18 cellular contexts compared by ENCODE assay signal in the genomic region with DNA sequence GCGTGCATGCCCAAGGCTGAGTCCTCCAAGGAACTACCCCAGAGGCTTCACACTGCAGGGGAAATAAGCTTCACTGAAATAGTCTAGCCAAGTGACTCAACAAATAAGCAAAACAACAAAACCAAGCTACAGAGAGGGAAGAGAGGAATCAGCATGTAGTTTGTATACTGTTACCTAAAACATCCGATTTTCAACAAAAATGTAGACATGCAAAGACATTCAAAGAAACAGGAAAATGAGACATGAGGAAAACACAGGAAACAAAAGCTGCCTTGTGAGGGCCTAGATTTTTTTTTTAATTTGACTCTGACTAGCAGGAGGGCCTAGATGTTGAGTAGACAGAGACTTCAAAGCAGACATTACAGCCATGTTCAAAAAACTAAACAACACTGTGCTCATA. TPM values are rescaled to one million over a fixed set of nuclear protein-coding genes. Genes with fewer than 3 reads are reported as not detected.
A peak's percentile ranks its signal among the peaks of the same experiment; 100 is the strongest.
DNase-seq lines count a peak whose midpoint lies in the region; ATAC-seq and TF ChIP-seq lines count a peak whose summit lies in the region.
"Had no signal": no experiment of that assay in that cellular context is flagged by ENCODE, and none has a peak within 500 bp of the region (broad histone marks: within the 10 kb centered on the region; RNA-seq: fewer than 3 reads in every experiment).

No MANE protein-coding gene starts in this region.

- no peak overlapping the region for H3K4me3 Mint-ChIP-seq in T-helper 17 cell

- H3K4me1 Mint-ChIP-seq in T-helper 17 cell = peaks cover 3% of the 10 kb centered on the region

- in situ Hi-C loops in GM13976 (cut with MboI; ENCODE audit: low sequenced_read_pairs, unreplicated experiment) = no loop called here

- no peaks in the 10 kb centered on the region for H3F3A ChIP-seq in smooth muscle cell (ENCODE audit: low read depth)

- H2AFZ ChIP-seq in smooth muscle cell (ENCODE audit: low read depth) = peak overlapping the region; percentile 59
- H2AFZ ChIP-seq: PC-9 had no signal

- no peak overlapping the region for H3K4me2 ChIP-seq in smooth muscle cell
- H3K4me2 ChIP-seq: PC-9 had no signal

- no CpG with 5 or more reads among the region's 2 CpGs for WGBS in mesodermal cell (ENCODE audit: insufficient coverage in 2 of 2), 2 experiments
- 47% methylated on average over 2 of the region's 2 CpGs for WGBS in smooth muscle cell (ENCODE audit: low lambda C conversion rate)

- H3K27ac ChIP-seq in mesodermal cell (ENCODE audit: low read depth, low read length, severe bottlenecking) (peak overlapping the region; percentile 55), smooth muscle cell (ENCODE audit: low read depth) (peak overlapping the region; percentile 58)
- H3K27ac ChIP-seq: PC-9 had no signal

- no peaks in the 10 kb centered on the region for H4K20me1 ChIP-seq in smooth muscle cell (ENCODE audit: low read depth)

- no peak for DNase-seq in T-helper 17 cell
- peak; percentile 39 for DNase-seq in dermis blood vessel endothelial cell
- DNase-seq in smooth muscle cell (lab: John Stamatoyannopoulos, UW; ENCODE audit: unreplicated experiment) = no peak
- no peak for DNase-seq in GM13976 (ENCODE audit: low spot score)
- no peak for DNase-seq in activated CD8-positive, alpha-beta memory T cell treated with anti-CD3 and anti-CD28 coated beads, Interleukin-2, amount 50 U/mL, for 4 hours
- no peak for DNase-seq in hepatic stellate cell (ENCODE audit: low spot score)
- DNase-seq in DMS153 (lab: John Stamatoyannopoulos, UW) = no peak
- DNase-seq: ACHN, C1 segment of cervical spinal cord, DND-41, NCI-H1417, NCI-H187 treated with DMSO at 0.1 percent for 48 hours, NCI-H226, NCI-H526, PC-9 had no signal

- H3K4me1 ChIP-seq in mesodermal cell (ENCODE audit: control insufficient read depth, insufficient read depth, low read length, poor library complexity, severe bottlenecking) (peaks cover 8% of the 10 kb centered on the region), smooth muscle cell (ENCODE audit: low read depth) (no peaks in the 10 kb centered on the region)

- TF ChIP-seq CTCF in smooth muscle cell (IDR thresholded peaks at IDR 0.05; ENCODE audit: borderline replicate concordance, insufficient read depth, poor library complexity, severe bottlenecking) (no peak), GM13976 (IDR thresholded peaks at IDR 0.05; ENCODE audit: borderline replicate concordance, control extremely low read depth, extremely low read depth, insufficient read depth, missing control alignments) (no peak)

- no peaks in the 10 kb centered on the region for H3K9me3 ChIP-seq in T-helper 17 cell (ENCODE audit: control insufficient read depth, low read length, poor library complexity, severe bottlenecking)
- H3K9me3 ChIP-seq in mesodermal cell (ENCODE audit: control insufficient read depth, low read length) = peaks cover 5% of the 10 kb centered on the region
- H3K9me3 ChIP-seq in smooth muscle cell (replicated peaks; ENCODE audit: low read depth) = no peaks in the 10 kb centered on the region

- H3K36me3 ChIP-seq in mesodermal cell (ENCODE audit: control insufficient read depth, insufficient read depth, low read length) = no peaks in the 10 kb centered on the region
- no peaks in the 10 kb centered on the region for H3K36me3 ChIP-seq in smooth muscle cell (ENCODE audit: low read depth)

- H3K79me2 ChIP-seq in smooth muscle cell (ENCODE audit: low read depth) = no peaks in the 10 kb centered on the region

- H3K4me3 ChIP-seq in mesodermal cell (ENCODE audit: extremely low read depth, insufficient read depth, low read length, poor library complexity, severe bottlenecking) (no peak overlapping the region), smooth muscle cell (no peak overlapping the region)
- H3K4me3 ChIP-seq: PC-9 had no signal

- H3K27ac Mint-ChIP-seq in T-helper 17 cell = peak overlapping the region; percentile 77

- H3K27me3 ChIP-seq in smooth muscle cell (ENCODE audit: low read depth) = no peaks in the 10 kb centered on the region

- no peak for ATAC-seq in T-helper 17 cell

- H3K9ac ChIP-seq in smooth muscle cell (ENCODE audit: low read depth) = no peak overlapping the region

- no peaks in the 10 kb centered on the region for H3K36me3 Mint-ChIP-seq in T-helper 17 cell (ENCODE audit: low read depth)

- H3K27me3 Mint-ChIP-seq in T-helper 17 cell = no peaks in the 10 kb centered on the region

RNA-seq across cellular contexts. Expression of a gene that starts 16.6 kb away (rescaled TPM):
- total RNA-seq in T-helper 17 cell (not detected), dermis blood vessel endothelial cell (not detected in 2 replicates), smooth muscle cell (0.22 and 1.2 TPM in 2 replicates)
- 0.55 TPM for polyA plus RNA-seq in mesodermal cell (2013, experiment 1 of 2)
- polyA plus RNA-seq in mesodermal cell (2013, experiment 2 of 2) = 0.40 TPM
- polyA plus RNA-seq in smooth muscle cell = 1.5 TPM in 1 of 2 replicates, not detected in the other
- total RNA-seq: G401, M059J, PC-9 had no signal
